15 cellular contexts compared by ENCODE assay signal in genomic region chr1:30708361-30708728, GRCh38. TPM values are rescaled to one million over a fixed set of nuclear protein-coding genes. Genes with fewer than 3 reads are reported as not detected.
"Had no signal": no experiment of that assay in that cellular context is flagged by ENCODE, and none has a peak within 500 bp of the region (broad histone marks: within the 10 kb centered on the region; RNA-seq: fewer than 3 reads in every experiment).

No MANE protein-coding gene starts in this region.

- FAIRE-seq: astrocyte, colon had no signal

- H3K9me3 Mint-ChIP-seq: activated CD4-positive, alpha-beta memory T cell treated with anti-CD3 and anti-CD28 coated beads for 36 hours; stimulated activated naive B cell treated with anti-CD40 and anti-IgM and Interleukin-4, amounts not matched to agents 10 μg/mL and 1 μg/mL and 100 μg/mL, for 72 hours had no signal

- H3K36me3 Mint-ChIP-seq: activated CD4-positive, alpha-beta memory T cell treated with anti-CD3 and anti-CD28 coated beads for 36 hours; activated CD8-positive, alpha-beta memory T cell treated with anti-CD3 and anti-CD28 coated beads, Interleukin-2, amount 10 ng/mL, durations not matched to agents 7 days and 5 days; stimulated activated naive B cell treated with anti-CD40 and anti-IgM and Interleukin-4, amounts not matched to agents 10 μg/mL and 1 μg/mL and 100 μg/mL, for 72 hours had no signal

- H3K27ac Mint-ChIP-seq: activated CD4-positive, alpha-beta memory T cell treated with anti-CD3 and anti-CD28 coated beads for 36 hours; activated CD8-positive, alpha-beta memory T cell treated with anti-CD3 and anti-CD28 coated beads, Interleukin-2, amount 10 ng/mL, durations not matched to agents 7 days and 5 days; stimulated activated naive B cell treated with anti-CD40 and anti-IgM and Interleukin-4, amounts not matched to agents 10 μg/mL and 1 μg/mL and 100 μg/mL, for 72 hours had no signal

- H3K4me1 ChIP-seq: lower lobe of right lung, prostate gland, thyroid gland had no signal

- H3K36me3 ChIP-seq: lower lobe of right lung, prostate gland, thyroid gland had no signal

- H3K4me1 Mint-ChIP-seq: activated CD8-positive, alpha-beta memory T cell treated with anti-CD3 and anti-CD28 coated beads, Interleukin-2, amount 10 ng/mL, durations not matched to agents 7 days and 5 days had no signal

- H3K4me3 ChIP-seq: lower lobe of right lung, prostate gland, skin epidermis, thyroid gland had no signal

- H3K9me3 ChIP-seq: lower lobe of right lung, prostate gland, thyroid gland had no signal

- H3K4me3 Mint-ChIP-seq: activated CD4-positive, alpha-beta memory T cell treated with anti-CD3 and anti-CD28 coated beads for 36 hours; activated CD8-positive, alpha-beta memory T cell treated with anti-CD3 and anti-CD28 coated beads, Interleukin-2, amount 10 ng/mL, durations not matched to agents 7 days and 5 days; stimulated activated naive B cell treated with anti-CD40 and anti-IgM and Interleukin-4, amounts not matched to agents 10 μg/mL and 1 μg/mL and 100 μg/mL, for 72 hours had no signal

- H3K27ac ChIP-seq: lower lobe of right lung, prostate gland, thyroid gland had no signal

- H3K27me3 ChIP-seq: thyroid gland had no signal

RNA-seq across cellular contexts. Expression of gene MATN1, which starts 15.0 kb away (rescaled TPM):
- total RNA-seq: cardiac septum, esophagus mucosa, left colon, lower lobe of right lung, myocyte, osteoblast, right cardiac atrium had no signal
